Comparison of ENCODE assay signal across 23 cellular contexts in the genomic region with DNA sequence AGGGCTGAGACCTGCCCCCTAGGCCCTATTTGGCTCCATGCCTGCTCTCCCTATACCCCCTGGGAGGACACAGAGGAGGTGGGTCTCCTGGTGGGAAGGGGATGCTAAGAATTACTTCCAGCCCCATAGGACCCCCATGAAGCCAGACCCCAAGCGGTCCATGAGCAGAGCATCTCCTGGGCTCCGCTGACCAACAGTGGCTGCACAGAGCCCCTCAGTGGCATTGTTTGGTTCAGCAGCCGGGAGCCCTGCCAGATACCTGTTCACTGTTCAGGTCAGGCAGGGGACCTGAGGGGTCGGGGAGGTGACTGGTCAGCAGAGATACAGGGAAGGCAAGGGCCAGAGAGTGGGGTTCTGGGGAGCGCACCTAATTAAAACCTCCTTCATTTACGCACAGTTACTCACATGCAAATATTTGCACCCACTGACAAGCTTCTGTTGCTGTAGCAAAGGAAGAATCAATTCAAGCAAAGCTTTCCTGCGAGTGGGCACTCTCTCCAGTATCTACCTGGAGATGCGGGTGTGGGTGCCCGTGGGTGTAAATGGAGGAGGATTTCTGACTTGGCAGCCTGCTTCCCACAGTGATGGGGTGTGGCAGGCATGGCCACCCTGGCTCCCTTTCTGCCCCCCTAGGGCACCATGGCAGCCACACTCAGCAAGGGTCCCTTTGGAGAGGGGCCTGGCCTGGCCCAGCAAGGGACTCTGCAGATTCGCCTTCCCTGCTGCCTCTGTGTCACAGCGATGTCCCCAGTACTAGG.
DNase-seq lines count a peak whose midpoint lies in the region; ATAC-seq, FAIRE-seq and TF ChIP-seq lines count a peak whose summit lies in the region.
"Had no signal": no experiment of that assay in that cellular context is flagged by ENCODE, and none has a peak within 500 bp of the region (broad histone marks: within the 10 kb centered on the region; RNA-seq: fewer than 3 reads in every experiment).

No MANE protein-coding gene starts in this region.

- peaks cover 5% of the 10 kb centered on the region for H3K9me3 Mint-ChIP-seq in progenitor cell of endocrine pancreas (ENCODE audit: low read depth)
- H3K9me3 Mint-ChIP-seq: activated CD4-positive, alpha-beta memory T cell treated with anti-CD3 and anti-CD28 coated beads for 36 hours; natural killer cell had no signal

- H2BK5ac ChIP-seq in H1 (ENCODE audit: low read depth, low read length), result no peak overlapping the region

- no peaks in the 10 kb centered on the region; the same call in 1 of the 2 replicates for H3K79me1 ChIP-seq in H1 (ENCODE audit: low read depth, low read length)

- DNase-seq in DND-41 (no peak), H1 (ENCODE audit: low read depth in 1 of 2, low spot score in 2 of 2) (no peak), progenitor cell of endocrine pancreas (ENCODE audit: low spot score, unreplicated experiment) (no peak), middle frontal gyrus (ENCODE audit: extremely low spot score, low spot score) (no peak), tibial nerve (ENCODE audit: low spot score in 2 of 2) (no peak)
- DNase-seq: activated CD4-positive, alpha-beta memory T cell treated with anti-CD3 and anti-CD28 coated beads for 36 hours; activated gamma-delta T cell; colonic mucosa; DMS53; MG63; natural killer cell; NCI-H1417 treated with DMSO at 0.1 percent for 48 hours; NCI-H446; T-helper 9 cell had no signal

- ATAC-seq in DND-41 (ENCODE audit: insufficient read depth, low read depth) (no peak), HG03354 (IDR thresholded peaks at IDR 0.05; ENCODE audit: poor library complexity, severe bottlenecking, unreplicated experiment) (no peak)
- ATAC-seq: left colon, natural killer cell had no signal

- H4K20me1 ChIP-seq in DND-41 (ENCODE audit: insufficient read depth, low read length) (peaks cover 3% of the 10 kb centered on the region; the same call in 1 of the 2 replicates), H1 (replicated peaks in 1 of 2; ENCODE audit: control insufficient read depth in 1 of 2, insufficient read depth in 2 of 2, low read length in 2 of 2) (peaks cover 0 to 3% of the 10 kb centered on the region in 2 experiments)

- TF ChIP-seq CTCF in DND-41 (IDR thresholded peaks at IDR 0.05; ENCODE audit: borderline replicate concordance, extremely low read depth, low read length, poor library complexity, severe bottlenecking) (peak; percentile 4), HEK293 (tag by site-specific recombination; IDR thresholded peaks at IDR 0.05) (peak; percentile 35), H1 (IDR thresholded peaks at IDR 0.05; ENCODE audit: control extremely low read depth in 1 of 3, insufficient read depth in 1 of 3, low read depth in 1 of 3, low read length in 3 of 3) (peak; percentile 46 to 61 (median 58)), progenitor cell of endocrine pancreas (IDR thresholded peaks at IDR 0.05; ENCODE audit: unreplicated experiment) (peak; percentile 24), tibial nerve (IDR thresholded peaks at IDR 0.05) (no peak)

- 89% methylated on average over 10 of the region's 11 CpGs; no CpG with 5 or more reads in 1 of the 2 experiments for WGBS in H1 (ENCODE audit: extremely low coverage in 1 of 2, insufficient coverage in 1 of 2, insufficient read length in 1 of 2, insufficient replicate concordance in 2 of 2, low coverage in 1 of 2, low lambda C conversion rate in 2 of 2, missing lambda C conversion rate in 1 of 2), 2 experiments
- WGBS in tibial nerve, 2 donors, result 70 to 81% methylated on average over 11 of the region's 11 CpGs

- no peak overlapping the region for H2AK5ac ChIP-seq in H1 (ENCODE audit: low read depth, low read length)

- H3K4me3 ChIP-seq in DND-41 (ENCODE audit: low read depth in 1 of 2, low read length in 2 of 2), result no peak overlapping the region
- H3K4me3 ChIP-seq in HEK293 (ENCODE audit: low read depth, low read length), result no peak overlapping the region
- no peak overlapping the region for H3K4me3 ChIP-seq in H1 (ENCODE audit: extremely low read depth in 1 of 4, insufficient read depth in 2 of 4, low read depth in 3 of 4, low read length in 4 of 4)
- no peak overlapping the region for H3K4me3 ChIP-seq in tibial nerve
- H3K4me3 ChIP-seq: colonic mucosa, MG63, suprapubic skin had no signal

- no peak overlapping the region; the same call in 1 of the 2 replicates for H4K8ac ChIP-seq in H1 (ENCODE audit: extremely low read depth, insufficient read depth, low read length)

- no peaks in the 10 kb centered on the region for H3K27me3 Mint-ChIP-seq in progenitor cell of endocrine pancreas

- H2BK12ac ChIP-seq in H1 (ENCODE audit: low read depth, low read length), result no peak overlapping the region

- TF ChIP-seq POLR2A in H1 (IDR thresholded peaks at IDR 0.05; ENCODE audit: control extremely low read depth in 1 of 2, low read depth in 2 of 2, low read length in 2 of 2), result no peak
- TF ChIP-seq POLR2A in tibial nerve (IDR thresholded peaks at IDR 0.05), result no peak

- CTCF ChIA-PET in HEK293 (lab: Yijun Ruan, JAX) (interaction anchor here (0.6 to 1.6 kb wide), 9 partner anchors 21 to 862 kb away, joined by 3 to 6 read pairs (median 3); no protein-coding TSS in a partner anchor), H1 (lab: Charles Lee; ENCODE audit: partially characterized antibody) (interaction anchor here (0.7 to 2.1 kb wide), 9 partner anchors 10 to 289 kb away, joined by 3 to 6 read pairs (median 3); no protein-coding TSS in a partner anchor)

- no peak overlapping the region for H3K56ac ChIP-seq in H1 (replicated peaks; ENCODE audit: insufficient read length, low read depth, low read length)

- H3K23ac ChIP-seq in H1 (ENCODE audit: insufficient read length), result no peak overlapping the region

- H2AFZ ChIP-seq in DND-41 (ENCODE audit: low read depth, low read length) (no peak overlapping the region), H1 (ENCODE audit: low read length) (no peak overlapping the region)
- H2AFZ ChIP-seq: parathyroid adenoma had no signal

- H3K9me3 ChIP-seq in DND-41 (ENCODE audit: insufficient read depth, low read length, severe bottlenecking) (no peaks in the 10 kb centered on the region), HEK293 (ENCODE audit: control insufficient read depth, insufficient read depth, low read depth, low read length) (peaks cover 5% of the 10 kb centered on the region), H1 (ENCODE audit: insufficient read depth in 2 of 2, low read depth in 1 of 2, low read length in 1 of 2) (no peaks in the 10 kb centered on the region), tibial nerve (peaks cover 0 to 5% (median 0%) of the 10 kb centered on the region in 4 donors)
- H3K9me3 ChIP-seq: colonic mucosa, MG63 had no signal

- no peak overlapping the region for H3K4me3 Mint-ChIP-seq in progenitor cell of endocrine pancreas (ENCODE audit: low read depth)
- H3K4me3 Mint-ChIP-seq: activated CD4-positive, alpha-beta memory T cell treated with anti-CD3 and anti-CD28 coated beads for 36 hours; CD8-positive, alpha-beta memory T cell; natural killer cell had no signal

- no peak overlapping the region for H4K91ac ChIP-seq in H1 (replicated peaks; ENCODE audit: insufficient read length, low read length)

- no peaks in the 10 kb centered on the region for H3K4me1 ChIP-seq in DND-41 (ENCODE audit: insufficient read depth, low read length)
- H3K4me1 ChIP-seq in HEK293 (ENCODE audit: control insufficient read depth, insufficient read depth, low read length), result no peaks in the 10 kb centered on the region
- H3K4me1 ChIP-seq in H1 (replicated peaks in 1 of 4; ENCODE audit: control insufficient read depth in 3 of 4, insufficient read depth in 4 of 4, low read length in 3 of 4), result peaks cover 0 to 8% (median 3%) of the 10 kb centered on the region in 4 experiments; a peak in 6 of 7 replicates
- no peaks in the 10 kb centered on the region for H3K4me1 ChIP-seq in tibial nerve
- H3K4me1 ChIP-seq: colonic mucosa, suprapubic skin had no signal

- H3K36me3 Mint-ChIP-seq in progenitor cell of endocrine pancreas (ENCODE audit: insufficient read depth), result no peaks in the 10 kb centered on the region
- H3K36me3 Mint-ChIP-seq: activated CD4-positive, alpha-beta memory T cell treated with anti-CD3 and anti-CD28 coated beads for 36 hours; CD8-positive, alpha-beta memory T cell; natural killer cell had no signal

- no peaks in the 10 kb centered on the region for H3K79me2 ChIP-seq in DND-41 (ENCODE audit: insufficient read depth, low read length)
- no peaks in the 10 kb centered on the region for H3K79me2 ChIP-seq in H1 (ENCODE audit: control insufficient read depth in 1 of 2, insufficient read depth in 2 of 2, low read length in 2 of 2)
- H3K79me2 ChIP-seq: parathyroid adenoma had no signal

- no peak for FAIRE-seq in H1 (lab: Jason Lieb, UNC)
- FAIRE-seq: endometrium, RCC 7860 had no signal

- H3K27me3 ChIP-seq in DND-41 (ENCODE audit: insufficient read depth, low read length, poor library complexity) (no peaks in the 10 kb centered on the region), H1 (replicated peaks in 1 of 4; ENCODE audit: control insufficient read depth in 3 of 4, extremely low read depth in 1 of 4, insufficient read depth in 3 of 4, low read length in 3 of 4) (no peaks in the 10 kb centered on the region), tibial nerve (no peaks in the 10 kb centered on the region)
- H3K27me3 ChIP-seq: colonic mucosa had no signal

- no peak overlapping the region for H3K27ac ChIP-seq in DND-41 (ENCODE audit: low read length)
- no peak overlapping the region for H3K27ac ChIP-seq in HEK293 (ENCODE audit: extremely low read depth, low read depth, low read length)
- no peak overlapping the region for H3K27ac ChIP-seq in H1 (ENCODE audit: low read depth, low read length)
- no peak overlapping the region for H3K27ac ChIP-seq in tibial nerve
- H3K27ac ChIP-seq: colonic mucosa, HL-60, parathyroid adenoma, suprapubic skin had no signal

- H3K4me2 ChIP-seq in DND-41 (ENCODE audit: insufficient read depth, low read length) (no peak overlapping the region), H1 (ENCODE audit: insufficient read depth in 1 of 2, low read depth in 2 of 2, low read length in 2 of 2) (no peak overlapping the region)

- no peak overlapping the region for H3K14ac ChIP-seq in H1 (ENCODE audit: insufficient read length)

- no peak overlapping the region for H3K4ac ChIP-seq in H1 (replicated peaks; ENCODE audit: insufficient read length, low read depth, low read length)

- H3K36me3 ChIP-seq in DND-41 (ENCODE audit: insufficient read depth, low read length), result no peaks in the 10 kb centered on the region
- no peaks in the 10 kb centered on the region for H3K36me3 ChIP-seq in HEK293 (ENCODE audit: control insufficient read depth in 2 of 2, insufficient read depth in 1 of 2, low read length in 2 of 2)
- H3K36me3 ChIP-seq in H1 (ENCODE audit: control insufficient read depth in 2 of 4, insufficient read depth in 4 of 4, low read length in 3 of 4), result no peaks in the 10 kb centered on the region
- no peaks in the 10 kb centered on the region for H3K36me3 ChIP-seq in tibial nerve
- H3K36me3 ChIP-seq: colonic mucosa, MG63, suprapubic skin had no signal

- H3K23me2 ChIP-seq in H1 (ENCODE audit: low read depth, low read length), result no peaks in the 10 kb centered on the region

- H4K5ac ChIP-seq in H1 (ENCODE audit: insufficient read length, low read depth, low read length), result no peak overlapping the region

- no peak overlapping the region for H2BK120ac ChIP-seq in H1 (replicated peaks; ENCODE audit: low read depth, low read length)

- no peaks in the 10 kb centered on the region for H3K4me1 Mint-ChIP-seq in progenitor cell of endocrine pancreas (ENCODE audit: low read depth)
- H3K4me1 Mint-ChIP-seq: CD8-positive, alpha-beta memory T cell; natural killer cell had no signal

- H3K18ac ChIP-seq in H1 (ENCODE audit: extremely low read depth, low read length), result no peak overlapping the region

- POLR2A ChIA-PET in HEK293 (lab: Yijun Ruan, JAX) (no interaction called here), H1 (lab: Charles Lee; ENCODE audit: partially characterized antibody) (no interaction called here)

- H2BK20ac ChIP-seq in H1 (ENCODE audit: low read length), result no peak overlapping the region

- H2BK15ac ChIP-seq in H1 (ENCODE audit: low read length), result no peak overlapping the region

- TF ChIP-seq RAD21 in H1 (IDR thresholded peaks at IDR 0.05 in 1 of 2, conservative IDR thresholded peaks at IDR 0.05 in 1 of 2; ENCODE audit: low read depth in 2 of 2, low read length in 2 of 2), result peak; percentile 77 to 84

- H3K27ac Mint-ChIP-seq in progenitor cell of endocrine pancreas, result no peak overlapping the region
- H3K27ac Mint-ChIP-seq: activated CD4-positive, alpha-beta memory T cell treated with anti-CD3 and anti-CD28 coated beads for 36 hours; CD8-positive, alpha-beta memory T cell; natural killer cell had no signal

- H3K9ac ChIP-seq in DND-41 (ENCODE audit: low read depth, low read length), result no peak overlapping the region
- H3K9ac ChIP-seq in H1 (replicated peaks in 1 of 4; ENCODE audit: extremely low read depth in 1 of 4, low read depth in 3 of 4, low read length in 3 of 4), result no peak overlapping the region
- H3K9ac ChIP-seq: parathyroid adenoma had no signal

- TF ChIP-seq EP300 in H1 (IDR thresholded peaks at IDR 0.05; ENCODE audit: borderline replicate concordance in 1 of 2, low read depth in 2 of 2, low read length in 2 of 2) (no peak), tibial nerve (IDR thresholded peaks at IDR 0.05) (no peak)

Comparison
In these comparisons a context has a peak if more than half of its experiments do, and no peak if none do; other contexts are left out.
1. CTCF ChIP-seq: peak in DND-41 (single experiment), HEK293 (single experiment), H1 (3 of 3) and progenitor cell of endocrine pancreas (single experiment); none in tibial nerve (0 of 5).